24 cellular contexts compared by ENCODE assay signal in the genomic region with DNA sequence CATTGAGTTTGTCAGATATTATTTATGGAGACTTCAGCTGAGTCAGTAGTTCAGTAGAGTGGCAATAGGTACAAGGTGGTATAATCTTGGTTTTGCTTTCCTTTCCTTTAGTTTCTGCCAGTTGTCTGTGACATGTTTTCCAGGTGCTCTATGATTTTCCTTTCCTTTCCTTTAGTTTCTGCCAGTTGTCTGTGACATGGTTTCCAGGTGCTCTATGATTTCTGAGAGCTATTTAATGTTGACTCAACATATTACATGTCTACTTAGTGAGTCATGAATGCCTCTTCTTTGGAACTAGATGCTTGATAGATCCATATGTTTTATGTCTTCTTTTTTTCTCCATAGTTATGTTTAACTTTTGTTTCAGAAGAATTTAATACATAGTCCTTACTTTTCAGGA.
"Had no signal": no experiment of that assay in that cellular context is flagged by ENCODE, and none has a peak within 500 bp of the region (broad histone marks: within the 10 kb centered on the region; RNA-seq: fewer than 3 reads in every experiment).

No MANE protein-coding gene starts in this region.

- H3K36me3 ChIP-seq: adrenal gland, Peyer's patch, SJCRH30 had no signal

- DNase-seq: activated CD4-positive, alpha-beta T cell treated with anti-CD3 and anti-CD28 coated beads for 4 hours; activated CD8-positive, alpha-beta memory T cell treated with anti-CD3 and anti-CD28 coated beads, Interleukin-2, amount 50 U/mL, for 4 hours; activated CD8-positive, alpha-beta T cell treated with anti-CD3 and anti-CD28 coated beads for 36 hours; activated naive CD4-positive, alpha-beta T cell treated with anti-CD3 and anti-CD28 coated beads, Interleukin-2, amount 50 U/mL, for 16 hours; activated naive CD8-positive, alpha-beta T cell treated with anti-CD3 and anti-CD28 coated beads, Interleukin-2, amount 10 ng/mL, durations not matched to agents 7 days and 5 days; activated T-cell treated with anti-CD3 and anti-CD28 coated beads, Interleukin-2, amount 50 U/mL, for 1 hour; adrenal gland; anterior cingulate cortex; central memory CD4-positive, alpha-beta T cell; KG1; NCI-H1092; NCI-H1417 treated with DMSO at 0.1 percent for 48 hours; NCI-H1694; NCI-H2029; NCI-H446; NCI-H526; NCI-H774; OCI-M1; Peyer's patch; Right ventricle myocardium superior; SJCRH30 had no signal

- H3K9me3 ChIP-seq: adrenal gland, Peyer's patch, SJCRH30 had no signal

- H3K4me3 Mint-ChIP-seq: activated CD8-positive, alpha-beta T cell treated with anti-CD3 and anti-CD28 coated beads for 36 hours; activated naive CD8-positive, alpha-beta T cell treated with anti-CD3 and anti-CD28 coated beads, Interleukin-2, amount 10 ng/mL, durations not matched to agents 7 days and 5 days; T-helper 1 cell treated with Interleukin-12 subunit alpha and Interleukin-12 subunit beta and Interleukin-4 antibody, amounts not matched to agents 30 μg/mL and 1 μg/mL, for 36 hours had no signal

- H3K27ac ChIP-seq: adrenal gland, Peyer's patch, RWPE1, SJCRH30 had no signal

- ATAC-seq: activated CD4-positive, CD25-positive, alpha-beta regulatory T cell treated with anti-CD3 and anti-CD28 coated beads, Interleukin-2, amount 50 U/mL, for 24 hours; activated CD8-positive, alpha-beta T cell treated with anti-CD3 and anti-CD28 coated beads for 36 hours had no signal

- H3K27ac Mint-ChIP-seq: activated CD8-positive, alpha-beta T cell treated with anti-CD3 and anti-CD28 coated beads for 36 hours; activated naive CD8-positive, alpha-beta T cell treated with anti-CD3 and anti-CD28 coated beads, Interleukin-2, amount 10 ng/mL, durations not matched to agents 7 days and 5 days; T-helper 1 cell treated with Interleukin-12 subunit alpha and Interleukin-12 subunit beta and Interleukin-4 antibody, amounts not matched to agents 30 μg/mL and 1 μg/mL, for 36 hours had no signal

- H3K4me3 ChIP-seq: adrenal gland, Peyer's patch, SJCRH30 had no signal

- H3K4me1 ChIP-seq: adrenal gland, Peyer's patch, SJCRH30 had no signal

- H3K36me3 Mint-ChIP-seq: activated naive CD8-positive, alpha-beta T cell treated with anti-CD3 and anti-CD28 coated beads, Interleukin-2, amount 10 ng/mL, durations not matched to agents 7 days and 5 days had no signal

- H3K27me3 Mint-ChIP-seq: activated CD8-positive, alpha-beta T cell treated with anti-CD3 and anti-CD28 coated beads for 36 hours; activated naive CD8-positive, alpha-beta T cell treated with anti-CD3 and anti-CD28 coated beads, Interleukin-2, amount 10 ng/mL, durations not matched to agents 7 days and 5 days had no signal

- H3K27me3 ChIP-seq: adrenal gland, Peyer's patch, SJCRH30 had no signal

- H3K9me3 Mint-ChIP-seq: activated naive CD8-positive, alpha-beta T cell treated with anti-CD3 and anti-CD28 coated beads, Interleukin-2, amount 10 ng/mL, durations not matched to agents 7 days and 5 days; T-helper 1 cell treated with Interleukin-12 subunit alpha and Interleukin-12 subunit beta and Interleukin-4 antibody, amounts not matched to agents 30 μg/mL and 1 μg/mL, for 36 hours had no signal

- H3K4me1 Mint-ChIP-seq: activated naive CD8-positive, alpha-beta T cell treated with anti-CD3 and anti-CD28 coated beads, Interleukin-2, amount 10 ng/mL, durations not matched to agents 7 days and 5 days had no signal
